Comparison of ENCODE assay signal across 19 cellular contexts in the genomic region with DNA sequence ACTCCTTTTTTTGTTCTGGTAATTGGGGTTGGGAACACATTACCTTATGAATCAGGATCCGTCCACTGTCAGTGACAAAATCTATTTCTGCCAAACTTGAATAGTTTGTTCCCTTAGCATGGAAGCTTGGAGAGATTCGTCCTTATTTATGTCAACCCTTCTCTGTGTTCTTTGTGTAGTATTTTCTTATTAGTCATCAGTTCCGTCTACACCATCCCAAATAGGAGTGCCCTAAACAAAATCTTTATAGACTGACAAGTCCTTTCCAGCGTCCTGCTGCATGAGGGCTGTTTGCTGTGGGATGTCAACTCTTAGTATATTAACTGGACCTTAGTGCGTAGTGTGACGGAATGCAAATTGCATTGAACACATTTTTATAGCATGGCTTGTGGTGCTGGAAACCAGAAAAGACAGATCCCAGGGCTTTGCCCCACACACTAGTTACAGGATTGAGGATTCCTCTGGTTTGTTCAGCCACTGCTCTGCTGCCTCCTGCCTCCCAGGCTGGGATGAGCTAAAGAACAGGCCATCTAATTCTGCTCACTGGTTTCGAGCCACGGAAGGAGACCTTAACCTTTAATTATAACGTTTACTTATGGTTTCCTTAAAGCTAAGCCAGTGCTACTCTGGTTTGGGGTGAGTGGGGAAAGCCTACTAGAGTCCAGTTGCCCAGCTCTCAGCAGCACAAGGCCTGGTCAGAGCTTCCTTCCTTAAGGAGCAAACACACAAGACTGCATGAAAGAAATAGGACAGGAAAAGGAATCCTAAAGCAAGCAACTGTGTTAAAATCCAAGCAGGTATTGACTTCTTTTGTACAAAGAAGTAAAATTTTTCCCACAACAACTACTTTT.
DNase-seq lines count a peak whose midpoint lies in the region; ATAC-seq and TF ChIP-seq lines count a peak whose summit lies in the region.
"Had no signal": no experiment of that assay in that cellular context is flagged by ENCODE, and none has a peak within 500 bp of the region (broad histone marks: within the 10 kb centered on the region; RNA-seq: fewer than 3 reads in every experiment).

No MANE protein-coding gene starts in this region.

- no peak overlapping the region for H3K4me3 Mint-ChIP-seq in CD4-positive, CD25-positive, alpha-beta regulatory T cell
- H3K4me3 Mint-ChIP-seq in endodermal cell (no peak overlapping the region), mesothelial cell of epicardium (no peak overlapping the region)
- H3K4me3 Mint-ChIP-seq in activated CD4-positive, alpha-beta T cell treated with anti-CD3 and anti-CD28 coated beads, Interleukin-2, amount 10 ng/mL, durations not matched to agents 24 days and 14 days, result no peak overlapping the region
- H3K4me3 Mint-ChIP-seq: activated CD4-positive, alpha-beta T cell treated with anti-CD3 and anti-CD28 coated beads for 36 hours; CD4-positive, alpha-beta T cell; naive B cell had no signal

- TF ChIP-seq CTCF in endodermal cell (conservative IDR thresholded peaks at IDR 0.05), result peak; percentile 21
- TF ChIP-seq CTCF in mesothelial cell of epicardium (IDR thresholded peaks at IDR 0.05; ENCODE audit: unreplicated experiment), result no peak

- no peaks in the 10 kb centered on the region for H3K36me3 ChIP-seq in CD4-positive, CD25-positive, alpha-beta regulatory T cell (ENCODE audit: control insufficient read depth, insufficient read depth, low read length)
- peaks cover under 1% of the 10 kb centered on the region for H3K36me3 ChIP-seq in endodermal cell (ENCODE audit: control insufficient read depth, insufficient read depth, low read length)
- H3K36me3 ChIP-seq: ovary had no signal

- peaks cover 3% of the 10 kb centered on the region for H3K36me3 Mint-ChIP-seq in CD4-positive, CD25-positive, alpha-beta regulatory T cell
- H3K36me3 Mint-ChIP-seq in endodermal cell (ENCODE audit: low read depth) (peaks cover 6% of the 10 kb centered on the region), mesothelial cell of epicardium (peaks cover 16% of the 10 kb centered on the region)
- no peaks in the 10 kb centered on the region for H3K36me3 Mint-ChIP-seq in activated CD4-positive, alpha-beta T cell treated with anti-CD3 and anti-CD28 coated beads, Interleukin-2, amount 10 ng/mL, durations not matched to agents 24 days and 14 days (ENCODE audit: low read depth)

- DNase-seq in CD4-positive, CD25-positive, alpha-beta regulatory T cell, result no peak
- DNase-seq in SW480 (ENCODE audit: low spot score) (peak; percentile 22), endodermal cell (no peak), mesothelial cell of epicardium (ENCODE audit: low spot score in 2 of 2, unreplicated experiment in 2 of 2) (no peak), putamen (ENCODE audit: low spot score) (no peak)
- no peak for DNase-seq in stimulated activated CD4-positive, alpha-beta T cell treated with anti-CD3 and anti-CD28 coated beads, Interleukin-2, amount 100 ng/mL, for 48 hours
- no peak for DNase-seq in activated CD4-positive, alpha-beta T cell treated with anti-CD3 and anti-CD28 coated beads, Interleukin-2, amount 10 ng/mL, durations not matched to agents 24 days and 14 days
- DNase-seq: activated CD4-positive, alpha-beta T cell treated with anti-CD3 and anti-CD28 coated beads for 36 hours; activated naive CD4-positive, alpha-beta T cell treated with anti-CD3 and anti-CD28 coated beads, Interleukin-2, amount 50 U/mL, for 16 hours; aorta; CD4-positive, alpha-beta T cell; GF-D8; naive B cell; NCI-H524 treated with DMSO at 0.1 percent for 48 hours; ovary; testis had no signal

- no peak for ATAC-seq in CD4-positive, CD25-positive, alpha-beta regulatory T cell (ENCODE audit: low read depth in 2 of 2)
- ATAC-seq in GM18868 (IDR thresholded peaks at IDR 0.05; ENCODE audit: unreplicated experiment), result no peak
- ATAC-seq: activated CD4-positive, alpha-beta T cell treated with anti-CD3 and anti-CD28 coated beads for 36 hours; sciatic nerve had no signal

- H3K27ac Mint-ChIP-seq in CD4-positive, CD25-positive, alpha-beta regulatory T cell, result peak overlapping the region in 2 of 3 donors; percentile 10 to 66
- H3K27ac Mint-ChIP-seq in endodermal cell, result no peak overlapping the region
- H3K27ac Mint-ChIP-seq in mesothelial cell of epicardium, result peak overlapping the region; percentile 79
- no peak overlapping the region for H3K27ac Mint-ChIP-seq in activated CD4-positive, alpha-beta T cell treated with anti-CD3 and anti-CD28 coated beads, Interleukin-2, amount 10 ng/mL, durations not matched to agents 24 days and 14 days
- H3K27ac Mint-ChIP-seq: activated CD4-positive, alpha-beta T cell treated with anti-CD3 and anti-CD28 coated beads for 36 hours; CD4-positive, alpha-beta T cell had no signal

- 86 to 88% methylated on average over 5 to 9 of the region's 9 CpGs for WGBS in endodermal cell (ENCODE audit: insufficient coverage in 1 of 2, insufficient read length in 1 of 2), 2 experiments

- H3K27me3 ChIP-seq in CD4-positive, CD25-positive, alpha-beta regulatory T cell (ENCODE audit: control insufficient read depth, insufficient read depth, low read length), result no peaks in the 10 kb centered on the region
- no peaks in the 10 kb centered on the region for H3K27me3 ChIP-seq in endodermal cell (ENCODE audit: control insufficient read depth, insufficient read depth, low read length, poor library complexity, severe bottlenecking)
- H3K27me3 ChIP-seq: ovary, testis had no signal

- no peak overlapping the region for H3K4me3 ChIP-seq in CD4-positive, CD25-positive, alpha-beta regulatory T cell (ENCODE audit: low read depth, low read length)
- no peak overlapping the region for H3K4me3 ChIP-seq in endodermal cell (ENCODE audit: low read length)
- H3K4me3 ChIP-seq: coronary artery, ovary, testis had no signal

- no peaks in the 10 kb centered on the region for H3K9me3 ChIP-seq in CD4-positive, CD25-positive, alpha-beta regulatory T cell (ENCODE audit: control insufficient read depth in 2 of 2, low read length in 2 of 2)
- H3K9me3 ChIP-seq in endodermal cell (ENCODE audit: control insufficient read depth, low read length), result peaks cover 18% of the 10 kb centered on the region
- H3K9me3 ChIP-seq: ovary, testis had no signal

- H3K9me3 Mint-ChIP-seq in CD4-positive, CD25-positive, alpha-beta regulatory T cell, result peaks cover 0 to 12% (median 2%) of the 10 kb centered on the region in 7 donors
- H3K9me3 Mint-ChIP-seq in endodermal cell, result peaks cover 20% of the 10 kb centered on the region
- H3K9me3 Mint-ChIP-seq in mesothelial cell of epicardium, result peaks cover 21% of the 10 kb centered on the region
- H3K9me3 Mint-ChIP-seq in activated CD4-positive, alpha-beta T cell treated with anti-CD3 and anti-CD28 coated beads, Interleukin-2, amount 10 ng/mL, durations not matched to agents 24 days and 14 days, result peaks cover 12% of the 10 kb centered on the region
- H3K9me3 Mint-ChIP-seq: CD4-positive, alpha-beta T cell had no signal

- H3K4me1 Mint-ChIP-seq in CD4-positive, CD25-positive, alpha-beta regulatory T cell, result peaks cover 0 to 4% (median 0%) of the 10 kb centered on the region in 4 donors
- H3K4me1 Mint-ChIP-seq in endodermal cell (peaks cover 8% of the 10 kb centered on the region), mesothelial cell of epicardium (peaks cover 42% of the 10 kb centered on the region)
- peaks cover 3% of the 10 kb centered on the region for H3K4me1 Mint-ChIP-seq in activated CD4-positive, alpha-beta T cell treated with anti-CD3 and anti-CD28 coated beads, Interleukin-2, amount 10 ng/mL, durations not matched to agents 24 days and 14 days
- H3K4me1 Mint-ChIP-seq: naive B cell had no signal

- H3K27ac ChIP-seq in CD4-positive, CD25-positive, alpha-beta regulatory T cell (ENCODE audit: insufficient read depth, low read length, poor library complexity, severe bottlenecking), result no peak overlapping the region
- peak overlapping the region; percentile 15 for H3K27ac ChIP-seq in endodermal cell (ENCODE audit: low read depth, low read length)
- H3K27ac ChIP-seq: coronary artery, ovary, testis had no signal

- intact Hi-C loops in activated CD4-positive, alpha-beta T cell treated with anti-CD3 and anti-CD28 coated beads, Interleukin-2, amount 10 ng/mL, durations not matched to agents 24 days and 14 days (cut with micrococcal nuclease), result no loop called here

- no peaks in the 10 kb centered on the region for H3K27me3 Mint-ChIP-seq in CD4-positive, CD25-positive, alpha-beta regulatory T cell
- no peaks in the 10 kb centered on the region for H3K27me3 Mint-ChIP-seq in endodermal cell (ENCODE audit: insufficient read depth)
- no peaks in the 10 kb centered on the region for H3K27me3 Mint-ChIP-seq in mesothelial cell of epicardium (ENCODE audit: low read depth)
- no peaks in the 10 kb centered on the region for H3K27me3 Mint-ChIP-seq in activated CD4-positive, alpha-beta T cell treated with anti-CD3 and anti-CD28 coated beads, Interleukin-2, amount 10 ng/mL, durations not matched to agents 24 days and 14 days
- H3K27me3 Mint-ChIP-seq: activated CD4-positive, alpha-beta T cell treated with anti-CD3 and anti-CD28 coated beads for 36 hours; CD4-positive, alpha-beta T cell had no signal

- no peak overlapping the region for H3K9ac ChIP-seq in endodermal cell (ENCODE audit: extremely low read depth, low read length, poor library complexity, severe bottlenecking)

- no peaks in the 10 kb centered on the region for H3K4me1 ChIP-seq in CD4-positive, CD25-positive, alpha-beta regulatory T cell (ENCODE audit: control insufficient read depth, insufficient read depth, low read length, poor library complexity, severe bottlenecking)
- H3K4me1 ChIP-seq in endodermal cell (ENCODE audit: control insufficient read depth, insufficient read depth, low read length), result no peaks in the 10 kb centered on the region
- H3K4me1 ChIP-seq: testis had no signal

Comparison
In these comparisons a context has a peak if more than half of its experiments do, and no peak if none do; other contexts are left out.
1. H3K27ac Mint-ChIP-seq: peak in CD4-positive, CD25-positive, alpha-beta regulatory T cell (2 of 3) and mesothelial cell of epicardium (single experiment); none in endodermal cell (single experiment) and activated CD4-positive, alpha-beta T cell treated with anti-CD3 and anti-CD28 coated beads, Interleukin-2, amount 10 ng/mL, durations not matched to agents 24 days and 14 days (single experiment).